In genomic region chr22:44680058-44680457, GRCh38 we compare ENCODE assay signal across 19 cellular contexts.
"Had no signal": no experiment of that assay in that cellular context is flagged by ENCODE, and none has a peak within 500 bp of the region (broad histone marks: within the 10 kb centered on the region; RNA-seq: fewer than 3 reads in every experiment).

No MANE protein-coding gene starts in this region.

- H3K27ac ChIP-seq: colonic mucosa, foreskin keratinocyte, left ventricle myocardium inferior, lower lobe of right lung, neutrophil, right atrium auricular region, tibial artery, upper lobe of left lung, uterus had no signal

- H3K4me1 ChIP-seq: foreskin keratinocyte, uterus had no signal

- DNase-seq: colonic mucosa; effector CD4-positive, alpha-beta T cell; endodermal cell; foreskin keratinocyte; kidney; left cardiac atrium; left ventricle myocardium inferior; lower lobe of right lung; small intestine; stimulated activated CD4-positive, alpha-beta T cell treated with anti-CD3 and anti-CD28 coated beads, Interleukin-2, amount 100 ng/mL, for 48 hours; tibial artery; upper lobe of left lung; uterus had no signal

- H3K36me3 Mint-ChIP-seq: memory B cell; mesothelial cell of epicardium; natural killer cell treated with Interleukin-12 subunit alpha and Interleukin-12 subunit beta and Interleukin-15 and Interleukin-18, amount 100 ng/mL, for 72 hours had no signal

- H3K27ac Mint-ChIP-seq: endodermal cell; memory B cell; mesothelial cell of epicardium; natural killer cell treated with Interleukin-12 subunit alpha and Interleukin-12 subunit beta and Interleukin-15 and Interleukin-18, amount 100 ng/mL, for 72 hours; stimulated activated naive CD8-positive, alpha-beta T cell treated with anti-CD3 and anti-CD28 coated beads, Interleukin-15, Interleukin-2, amounts not matched to agents 100 ng/mL and 50 ng/mL, for 24 hours had no signal

- H3K36me3 ChIP-seq: colonic mucosa, left ventricle myocardium inferior, lower lobe of right lung, neutrophil, right atrium auricular region, tibial artery, upper lobe of left lung, uterus had no signal

- H3K9me3 Mint-ChIP-seq: endodermal cell; memory B cell; mesothelial cell of epicardium; natural killer cell treated with Interleukin-12 subunit alpha and Interleukin-12 subunit beta and Interleukin-15 and Interleukin-18, amount 100 ng/mL, for 72 hours; stimulated activated naive CD8-positive, alpha-beta T cell treated with anti-CD3 and anti-CD28 coated beads, Interleukin-15, Interleukin-2, amounts not matched to agents 100 ng/mL and 50 ng/mL, for 24 hours had no signal

- ATAC-seq: foreskin keratinocyte; left cardiac atrium; lower lobe of right lung; natural killer cell treated with Interleukin-12 subunit alpha and Interleukin-12 subunit beta and Interleukin-15 and Interleukin-18, amount 100 ng/mL, for 72 hours had no signal

- H3K9me3 ChIP-seq: colonic mucosa, left ventricle myocardium inferior, lower lobe of right lung, neutrophil, right atrium auricular region, tibial artery, upper lobe of left lung, uterus had no signal

- H3K4me3 Mint-ChIP-seq: endodermal cell; memory B cell; mesothelial cell of epicardium; natural killer cell treated with Interleukin-12 subunit alpha and Interleukin-12 subunit beta and Interleukin-15 and Interleukin-18, amount 100 ng/mL, for 72 hours; stimulated activated naive CD8-positive, alpha-beta T cell treated with anti-CD3 and anti-CD28 coated beads, Interleukin-15, Interleukin-2, amounts not matched to agents 100 ng/mL and 50 ng/mL, for 24 hours had no signal

- H3K4me3 ChIP-seq: colonic mucosa, left ventricle myocardium inferior, lower lobe of right lung, right atrium auricular region, tibial artery, upper lobe of left lung, uterus had no signal

- H3K27me3 ChIP-seq: colonic mucosa, right atrium auricular region, upper lobe of left lung, uterus had no signal

- H3K27me3 Mint-ChIP-seq: natural killer cell treated with Interleukin-12 subunit alpha and Interleukin-12 subunit beta and Interleukin-15 and Interleukin-18, amount 100 ng/mL, for 72 hours; stimulated activated naive CD8-positive, alpha-beta T cell treated with anti-CD3 and anti-CD28 coated beads, Interleukin-15, Interleukin-2, amounts not matched to agents 100 ng/mL and 50 ng/mL, for 24 hours had no signal
